ENCODE assay signal across 25 cellular contexts in the genomic region with DNA sequence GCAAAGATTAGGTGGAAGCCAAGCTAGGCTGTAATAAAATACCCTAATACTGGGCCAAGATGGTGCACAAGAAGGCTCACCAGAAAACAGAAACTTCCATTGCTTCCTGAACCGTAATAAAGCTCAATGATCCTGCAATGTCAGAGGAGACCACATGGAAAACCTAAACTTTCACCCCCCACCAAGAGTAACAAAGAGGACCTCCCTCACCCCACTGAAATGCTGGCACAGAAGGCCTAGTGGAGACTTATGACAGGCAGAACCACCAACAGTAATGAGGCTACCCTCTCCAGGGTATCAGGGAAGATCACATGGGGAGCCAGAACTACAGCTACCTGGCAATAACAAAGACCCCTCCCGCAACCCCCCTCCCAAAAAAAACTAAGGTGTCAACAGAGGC. TPM values are rescaled to one million over a fixed set of nuclear protein-coding genes. Genes with fewer than 3 reads are reported as not detected.
DNase-seq lines count a peak whose midpoint lies in the region; ATAC-seq and TF ChIP-seq lines count a peak whose summit lies in the region.
"Had no signal": no experiment of that assay in that cellular context is flagged by ENCODE, and none has a peak within 500 bp of the region (broad histone marks: within the 10 kb centered on the region; RNA-seq: fewer than 3 reads in every experiment).

No MANE protein-coding gene starts in this region.

- ATAC-seq in WTC11: peak; percentile 62
- ATAC-seq in memory B cell (ENCODE audit: low read depth): no peak
- no peak for ATAC-seq in GM18502 (IDR thresholded peaks at IDR 0.05; ENCODE audit: poor library complexity, unreplicated experiment)
- ATAC-seq in HG02642 (IDR thresholded peaks at IDR 0.05; ENCODE audit: poor library complexity, unreplicated experiment): no peak

- H3K36me3 Mint-ChIP-seq in WTC11 (peaks cover 19% of the 10 kb centered on the region), memory B cell (peaks cover 9% of the 10 kb centered on the region)

- H3K4me1 Mint-ChIP-seq in WTC11 (peaks cover 18% of the 10 kb centered on the region), memory B cell (peaks cover 6% of the 10 kb centered on the region)
- H3K4me1 Mint-ChIP-seq: CD8-positive, alpha-beta memory T cell had no signal

- peak overlapping the region; percentile 18 for H3K27ac Mint-ChIP-seq in WTC11
- H3K27ac Mint-ChIP-seq in memory B cell: peak overlapping the region; percentile 23
- H3K27ac Mint-ChIP-seq: CD8-positive, alpha-beta memory T cell; IgD-negative memory B cell had no signal

- DNase-seq in NCI-H2171 treated with DMSO at 0.1 percent for 48 hours (lab: John Stamatoyannopoulos, UW): peak; percentile 34
- DNase-seq in NCI-H2171 (lab: John Stamatoyannopoulos, UW): no peak
- DNase-seq in WTC11 (ENCODE audit: low spot score): no peak
- no peak for DNase-seq in memory B cell (ENCODE audit: low spot score in 2 of 2)
- DNase-seq in retina: peak; percentile 2
- DNase-seq in medulla oblongata (ENCODE audit: extremely low spot score): no peak
- DNase-seq: ACHN; BE2C; CD8-positive, alpha-beta memory T cell; DMS 273 treated with DMSO at 0.1 percent for 48 hours; DMS79; EL; GF-D8; NCI-H1092 treated with DMSO at 0.1 percent for 48 hours; NCI-H1436; NCI-H187; NCI-H2081 treated with DMSO at 0.1 percent for 48 hours; NCI-H526 treated with DMSO at 0.1 percent for 48 hours; Right ventricle myocardium superior; RPMI8226; T-helper 1 cell had no signal

- POLR2A ChIA-PET in WTC11 (lab: Charles Lee): no interaction called here

- no peak overlapping the region for H3K4me3 Mint-ChIP-seq in WTC11
- no peak overlapping the region for H3K4me3 Mint-ChIP-seq in memory B cell
- H3K4me3 Mint-ChIP-seq: CD14-positive monocyte; CD8-positive, alpha-beta memory T cell had no signal

- H3K27me3 Mint-ChIP-seq in WTC11 (ENCODE audit: low read depth) (no peaks in the 10 kb centered on the region), memory B cell (no peaks in the 10 kb centered on the region)
- H3K27me3 Mint-ChIP-seq: CD8-positive, alpha-beta memory T cell; IgD-negative memory B cell had no signal

- peaks cover 18% of the 10 kb centered on the region for H3K9me3 Mint-ChIP-seq in WTC11
- peaks cover 4% of the 10 kb centered on the region for H3K9me3 Mint-ChIP-seq in memory B cell

- CTCF ChIA-PET in WTC11 (lab: Charles Lee): interaction anchor here (1.4 kb wide), 1 partner anchor 10 kb away, joined by 6 read pairs; no protein-coding TSS in a partner anchor

- TF ChIP-seq CTCF in WTC11 (IDR thresholded peaks at IDR 0.05): no peak

TF ChIP-seq in WTC11, 78 proteins besides CTCF, POLR2A, EP300 and RAD21:
- no peak for TF ChIP-seq ZNF219 (CRISPR knock-in tag; IDR thresholded peaks at IDR 0.05; ENCODE audit: borderline replicate concordance)
- no peak for TF ChIP-seq ATF2 (CRISPR knock-in tag; IDR thresholded peaks at IDR 0.05; ENCODE audit: borderline replicate concordance, low read depth)
- no peak for TF ChIP-seq TEAD4 (CRISPR knock-in tag; IDR thresholded peaks at IDR 0.05)
- TF ChIP-seq GRHL2 (CRISPR knock-in tag; IDR thresholded peaks at IDR 0.05; ENCODE audit: insufficient replicate concordance, severe bottlenecking): no peak
- no peak for TF ChIP-seq ZNF138 (CRISPR knock-in tag; conservative IDR thresholded peaks at IDR 0.05)
- TF ChIP-seq, protein P1, sequence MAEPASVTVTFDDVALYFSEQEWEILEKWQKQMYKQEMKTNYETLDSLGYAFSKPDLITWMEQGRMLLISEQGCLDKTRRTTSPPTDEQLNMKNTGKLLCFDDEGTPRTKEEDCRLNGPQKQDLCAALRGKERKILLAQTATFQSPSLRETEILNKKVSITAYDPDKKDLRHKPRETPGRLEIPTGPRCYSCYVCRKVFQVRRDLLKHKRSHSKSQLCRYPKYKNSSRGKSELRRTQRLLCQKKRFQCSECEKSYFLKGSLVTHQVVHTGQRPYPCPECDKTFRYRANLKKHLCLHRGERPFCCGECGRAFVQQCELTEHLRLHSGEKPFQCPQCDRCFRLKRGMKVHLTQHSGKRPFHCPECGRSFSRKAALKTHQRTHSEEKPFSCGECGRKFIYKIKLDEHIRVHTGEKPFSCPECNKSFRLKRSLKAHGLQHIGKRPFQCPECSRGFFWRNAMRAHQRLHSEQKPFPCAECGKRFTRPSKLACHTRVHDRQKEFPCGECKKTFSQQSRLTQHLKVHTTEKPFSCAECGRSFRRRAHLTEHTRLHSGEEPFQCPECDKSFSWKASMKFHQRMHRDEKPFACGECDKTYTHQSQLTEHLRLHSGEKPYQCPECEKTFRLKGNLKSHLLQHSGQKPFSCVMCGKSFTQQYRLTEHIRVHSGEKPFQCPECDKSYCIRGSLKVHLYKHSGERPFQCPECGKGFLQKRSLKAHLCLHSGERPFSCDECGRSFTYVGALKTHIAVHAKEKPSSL (CRISPR knock-in tag; conservative IDR thresholded peaks at IDR 0.05): no peak
- TF ChIP-seq ETV6 (CRISPR knock-in tag; IDR thresholded peaks at IDR 0.05): no peak
- no peak for TF ChIP-seq FOXP1 (CRISPR knock-in tag; IDR thresholded peaks at IDR 0.05; ENCODE audit: borderline replicate concordance)
- no peak for TF ChIP-seq NFE2L1 (CRISPR knock-in tag; IDR thresholded peaks at IDR 0.05)
- TF ChIP-seq ELF4 (CRISPR knock-in tag; IDR thresholded peaks at IDR 0.05; ENCODE audit: low read depth): no peak
- no peak for TF ChIP-seq MXD4 (CRISPR knock-in tag; IDR thresholded peaks at IDR 0.05; ENCODE audit: borderline replicate concordance)
- TF ChIP-seq, protein P2, sequence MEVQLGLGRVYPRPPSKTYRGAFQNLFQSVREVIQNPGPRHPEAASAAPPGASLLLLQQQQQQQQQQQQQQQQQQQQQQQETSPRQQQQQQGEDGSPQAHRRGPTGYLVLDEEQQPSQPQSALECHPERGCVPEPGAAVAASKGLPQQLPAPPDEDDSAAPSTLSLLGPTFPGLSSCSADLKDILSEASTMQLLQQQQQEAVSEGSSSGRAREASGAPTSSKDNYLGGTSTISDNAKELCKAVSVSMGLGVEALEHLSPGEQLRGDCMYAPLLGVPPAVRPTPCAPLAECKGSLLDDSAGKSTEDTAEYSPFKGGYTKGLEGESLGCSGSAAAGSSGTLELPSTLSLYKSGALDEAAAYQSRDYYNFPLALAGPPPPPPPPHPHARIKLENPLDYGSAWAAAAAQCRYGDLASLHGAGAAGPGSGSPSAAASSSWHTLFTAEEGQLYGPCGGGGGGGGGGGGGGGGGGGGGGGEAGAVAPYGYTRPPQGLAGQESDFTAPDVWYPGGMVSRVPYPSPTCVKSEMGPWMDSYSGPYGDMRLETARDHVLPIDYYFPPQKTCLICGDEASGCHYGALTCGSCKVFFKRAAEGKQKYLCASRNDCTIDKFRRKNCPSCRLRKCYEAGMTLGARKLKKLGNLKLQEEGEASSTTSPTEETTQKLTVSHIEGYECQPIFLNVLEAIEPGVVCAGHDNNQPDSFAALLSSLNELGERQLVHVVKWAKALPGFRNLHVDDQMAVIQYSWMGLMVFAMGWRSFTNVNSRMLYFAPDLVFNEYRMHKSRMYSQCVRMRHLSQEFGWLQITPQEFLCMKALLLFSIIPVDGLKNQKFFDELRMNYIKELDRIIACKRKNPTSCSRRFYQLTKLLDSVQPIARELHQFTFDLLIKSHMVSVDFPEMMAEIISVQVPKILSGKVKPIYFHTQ (CRISPR knock-in tag; IDR thresholded peaks at IDR 0.05): no peak
- no peak for TF ChIP-seq USF1 (CRISPR knock-in tag; IDR thresholded peaks at IDR 0.05)
- TF ChIP-seq ZNF232 (CRISPR knock-in tag; IDR thresholded peaks at IDR 0.05): no peak
- TF ChIP-seq FOXK1 (CRISPR knock-in tag; IDR thresholded peaks at IDR 0.05): no peak
- no peak for TF ChIP-seq TP53 (CRISPR knock-in tag; IDR thresholded peaks at IDR 0.05)
- TF ChIP-seq ZNF281 (CRISPR knock-in tag; IDR thresholded peaks at IDR 0.05): no peak

RNA-seq across cellular contexts. Expression of gene CEP83, which starts 43.1 kb away (rescaled TPM):
- total RNA-seq in WTC11 (2021): 23.4 to 29.8 TPM (median 26.2 TPM) in 3 replicates

Comparison
In these comparisons a context has a peak if more than half of its experiments do, and no peak if none do; other contexts are left out.
1. DNase-seq: peak in NCI-H2171 treated with DMSO at 0.1 percent for 48 hours (single experiment) and retina (single experiment); none in NCI-H2171 (single experiment), WTC11 (single experiment), memory B cell (0 of 2) and medulla oblongata (single experiment).